Comparison of ENCODE assay signal across 21 cellular contexts in genomic region chr18:48656176-48656575, GRCh38.
DNase-seq lines count a peak whose midpoint lies in the region; ATAC-seq and TF ChIP-seq lines count a peak whose summit lies in the region.
"Had no signal": no experiment of that assay in that cellular context is flagged by ENCODE, and none has a peak within 500 bp of the region (broad histone marks: within the 10 kb centered on the region; RNA-seq: fewer than 3 reads in every experiment).

No MANE protein-coding gene starts in this region.

- no peaks in the 10 kb centered on the region for H3K9me2 ChIP-seq in Karpas-422 (replicated peaks; ENCODE audit: insufficient read depth, low read length)

- no peaks in the 10 kb centered on the region for H3K9me3 ChIP-seq in Karpas-422 (ENCODE audit: low read length)
- H3K9me3 ChIP-seq: BLaER1 treated with 17β-estradiol and CSF1 and Interleukin-3, amounts not matched to agents 10 nM and 100 nM; Caco-2; Peyer's patch had no signal

- no peak overlapping the region for H3K4me2 ChIP-seq in Karpas-422 (ENCODE audit: low read depth, low read length, poor library complexity, severe bottlenecking)
- H3K4me2 ChIP-seq: BLaER1 treated with 17β-estradiol and CSF1 and Interleukin-3, amounts not matched to agents 10 nM and 100 nM had no signal

- no peak for TF ChIP-seq CTCF in foreskin keratinocyte (conservative IDR thresholded peaks at IDR 0.05)

- no peaks in the 10 kb centered on the region for H3K36me3 ChIP-seq in Karpas-422 (ENCODE audit: insufficient read depth, low read length)
- H3K36me3 ChIP-seq: Peyer's patch had no signal

- H2AFZ ChIP-seq in Karpas-422 (ENCODE audit: low read length), result no peak overlapping the region

- DNase-seq in Karpas-422 (peak; percentile 14), caudate nucleus (lab: John Stamatoyannopoulos, UW) (no peak), mesenteric fat pad (ENCODE audit: low spot score) (peak; percentile 69), substantia nigra (lab: John Stamatoyannopoulos, UW) (no peak), foreskin keratinocyte (no peak)
- DNase-seq: Caco-2; CD4-positive, alpha-beta memory T cell; DMS 273 treated with DMSO at 0.1 percent for 48 hours; DMS79 treated with DMSO at 0.1 percent for 48 hours; GOT3; HCEC 1CT; MV-4-11; NCI-H1105 treated with DMSO at 0.1 percent for 48 hours; NCI-H1694; NCI-H2081; NCI-H446; NCI-H526; Peyer's patch had no signal

- H3K9ac ChIP-seq in Karpas-422 (ENCODE audit: low read length), result no peak overlapping the region
- H3K9ac ChIP-seq: BLaER1 treated with 17β-estradiol and CSF1 and Interleukin-3, amounts not matched to agents 10 nM and 100 nM had no signal

- no peaks in the 10 kb centered on the region for H4K20me1 ChIP-seq in Karpas-422 (ENCODE audit: insufficient read depth, low read depth, low read length)

- H3K27me3 ChIP-seq in Karpas-422 (ENCODE audit: low read length) (no peaks in the 10 kb centered on the region), foreskin keratinocyte (no peaks in the 10 kb centered on the region)
- H3K27me3 ChIP-seq: BLaER1 treated with 17β-estradiol and CSF1 and Interleukin-3, amounts not matched to agents 10 nM and 100 nM; Peyer's patch had no signal

- no peaks in the 10 kb centered on the region for H3K79me2 ChIP-seq in Karpas-422 (ENCODE audit: low read length)

- H3K4me1 ChIP-seq in Karpas-422 (ENCODE audit: low read length), result peaks cover 3% of the 10 kb centered on the region
- H3K4me1 ChIP-seq in foreskin keratinocyte, result no peaks in the 10 kb centered on the region
- H3K4me1 ChIP-seq: Caco-2, Peyer's patch had no signal

- ATAC-seq in foreskin keratinocyte, result no peak
- ATAC-seq in GM21526 (IDR thresholded peaks at IDR 0.05; ENCODE audit: low FRiP score, unreplicated experiment), result no peak
- ATAC-seq in SK-N-SH treated with all-trans-retinoic acid at 6 μM for 48 hours, result no peak; the same call in 2 of the 3 replicates

- H3K27ac ChIP-seq in Karpas-422 (ENCODE audit: low read length) (no peak overlapping the region), caudate nucleus (ENCODE audit: low read depth, low read length) (peak overlapping the region; percentile 80), substantia nigra (ENCODE audit: low read depth, low read length, poor library complexity, severe bottlenecking) (peak overlapping the region; percentile 26), foreskin keratinocyte (no peak overlapping the region)
- H3K27ac ChIP-seq: BLaER1 treated with 17β-estradiol and CSF1 and Interleukin-3, amounts not matched to agents 10 nM and 100 nM; Peyer's patch had no signal

- no peak overlapping the region for H3K4me3 ChIP-seq in Karpas-422 (ENCODE audit: low read length)
- H3K4me3 ChIP-seq: BLaER1 treated with 17β-estradiol and CSF1 and Interleukin-3, amounts not matched to agents 10 nM and 100 nM; Peyer's patch had no signal

TF ChIP-seq in SK-N-SH treated with all-trans-retinoic acid at 6 μM for 48 hours, 23 proteins besides CTCF, POLR2A, EP300 and RAD21:
- no peak for TF ChIP-seq ZFP30 (CRISPR knock-in tag; IDR thresholded peaks at IDR 0.05)
- TF ChIP-seq ARNTL (CRISPR knock-in tag; IDR thresholded peaks at IDR 0.05; ENCODE audit: borderline replicate concordance, low read depth), result no peak
TF ChIP-seq in SK-N-SH treated with all-trans-retinoic acid at 6 μM for 48 hours: peak in this region for 0.

Comparison
In these comparisons a context has a peak if more than half of its experiments do, and no peak if none do; other contexts are left out.
1. DNase-seq: peak in Karpas-422 (single experiment) and mesenteric fat pad (single experiment); none in caudate nucleus (0 of 61), substantia nigra (0 of 49) and foreskin keratinocyte (0 of 2).
2. H3K27ac ChIP-seq: peak in caudate nucleus (single experiment) and substantia nigra (single experiment); none in Karpas-422 (single experiment) and foreskin keratinocyte (single experiment).